Comparison of ENCODE assay signal across 10 cellular contexts in genomic region chrX:51395474-51395806, GRCh38.
DNase-seq lines count a peak whose midpoint lies in the region; ATAC-seq and TF ChIP-seq lines count a peak whose summit lies in the region.
"Had no signal": no experiment of that assay in that cellular context is flagged by ENCODE, and none has a peak within 500 bp of the region (broad histone marks: within the 10 kb centered on the region; RNA-seq: fewer than 3 reads in every experiment).

No MANE protein-coding gene starts in this region.

- H3K4me3 ChIP-seq in CD8-positive, alpha-beta T cell (ENCODE audit: low read depth, low read length): peak overlapping the region; percentile 85
- H3K4me3 ChIP-seq in HUES6 (ENCODE audit: low read depth, low read length) (peak overlapping the region; percentile 58; the same call in 1 of the 2 replicates), trophoblast cell (ENCODE audit: low read depth, low read length) (no peak overlapping the region)

- TF ChIP-seq CTCF in CD8-positive, alpha-beta T cell (IDR thresholded peaks at IDR 0.05): peak; percentile 18
- no peak for TF ChIP-seq CTCF in nephron progenitor cell (IDR thresholded peaks at IDR 0.05)

- DNase-seq in CD8-positive, alpha-beta T cell: no peak
- DNase-seq in effector memory CD8-positive, alpha-beta T cell: no peak
- DNase-seq in trophoblast cell (peak in 1 of 2 donors; percentile 2), nephron progenitor cell (no peak), HUDEP-2 (lab: John Stamatoyannopoulos, UW; ENCODE audit: unreplicated experiment in 76 of 76) (no peak), EL (no peak), COLO829 (ENCODE audit: low spot score) (no peak)
- DNase-seq: DND-41, MV-4-11 had no signal

- H4K91ac ChIP-seq in trophoblast cell (ENCODE audit: low read depth, low read length): no peak overlapping the region

- CTCF ChIA-PET in CD8-positive, alpha-beta T cell (lab: Charles Lee): interaction anchor here (1.6 kb wide), 1 partner anchor 26 kb away, joined by 7 read pairs; no protein-coding TSS in a partner anchor

- H3K36me3 Mint-ChIP-seq in CD8-positive, alpha-beta T cell: peaks cover 21% of the 10 kb centered on the region
- peaks cover 4% of the 10 kb centered on the region for H3K36me3 Mint-ChIP-seq in effector memory CD8-positive, alpha-beta T cell (ENCODE audit: insufficient read depth)
- no peaks in the 10 kb centered on the region for H3K36me3 Mint-ChIP-seq in nephron progenitor cell (ENCODE audit: low read depth)

- no peak overlapping the region for H4K8ac ChIP-seq in trophoblast cell (ENCODE audit: low read depth, low read length)

- no peak overlapping the region for H2BK12ac ChIP-seq in trophoblast cell (ENCODE audit: low read length)

- peaks cover 27% of the 10 kb centered on the region for H3K4me1 ChIP-seq in CD8-positive, alpha-beta T cell (ENCODE audit: insufficient read depth, low read length)
- H3K4me1 ChIP-seq in HUES6 (ENCODE audit: control insufficient read depth, insufficient read depth, low read length) (no peaks in the 10 kb centered on the region; the same call in 1 of the 2 replicates), trophoblast cell (ENCODE audit: control insufficient read depth in 1 of 2, insufficient read depth in 2 of 2, low read length in 2 of 2) (peaks cover 0 to 3% of the 10 kb centered on the region in 2 experiments)

- peak overlapping the region; percentile 95 for H3K27ac Mint-ChIP-seq in CD8-positive, alpha-beta T cell
- no peak overlapping the region for H3K27ac Mint-ChIP-seq in effector memory CD8-positive, alpha-beta T cell
- H3K27ac Mint-ChIP-seq in nephron progenitor cell: no peak overlapping the region

- H3K4me2 ChIP-seq in trophoblast cell (ENCODE audit: low read length): peak overlapping the region; percentile 56

- peak overlapping the region; percentile 72 for H3K27ac ChIP-seq in CD8-positive, alpha-beta T cell (ENCODE audit: low read depth, low read length)
- no peak overlapping the region for H3K27ac ChIP-seq in HUES6 (ENCODE audit: low read depth, low read length)
- H3K27ac ChIP-seq in trophoblast cell (ENCODE audit: low read depth, low read length): no peak overlapping the region

- no peak overlapping the region for H2AK5ac ChIP-seq in trophoblast cell (ENCODE audit: low read length)

- H4K12ac ChIP-seq in trophoblast cell (ENCODE audit: low read depth, low read length): no peak overlapping the region

- H3K36me3 ChIP-seq in CD8-positive, alpha-beta T cell (ENCODE audit: insufficient read depth, low read length): no peaks in the 10 kb centered on the region
- H3K36me3 ChIP-seq in HUES6 (ENCODE audit: control insufficient read depth, insufficient read depth, low read length) (no peaks in the 10 kb centered on the region), trophoblast cell (ENCODE audit: control insufficient read depth in 1 of 2, insufficient read depth in 2 of 2, low read length in 2 of 2) (no peaks in the 10 kb centered on the region)

- H3K27me3 Mint-ChIP-seq in CD8-positive, alpha-beta T cell (ENCODE audit: low read depth): no peaks in the 10 kb centered on the region
- peaks cover 0 to 7% of the 10 kb centered on the region in 2 donors for H3K27me3 Mint-ChIP-seq in effector memory CD8-positive, alpha-beta T cell
- H3K27me3 Mint-ChIP-seq in nephron progenitor cell (ENCODE audit: low read depth, poor library complexity): peaks cover 3% of the 10 kb centered on the region

- no peaks in the 10 kb centered on the region for H3K79me2 ChIP-seq in trophoblast cell (ENCODE audit: control insufficient read depth, insufficient read depth, low read length, poor library complexity)

- H3K9ac ChIP-seq in HUES6 (ENCODE audit: low read length): no peak overlapping the region
- no peak overlapping the region for H3K9ac ChIP-seq in trophoblast cell (ENCODE audit: low read length)

- H2AFZ ChIP-seq in trophoblast cell (ENCODE audit: insufficient read depth, low read length, poor library complexity): no peak overlapping the region

- no peak overlapping the region for H3K4ac ChIP-seq in trophoblast cell (ENCODE audit: low read depth, low read length)

- POLR2A ChIA-PET in CD8-positive, alpha-beta T cell (lab: Charles Lee): no interaction called here

- peak overlapping the region; percentile 95 for H3K4me3 Mint-ChIP-seq in CD8-positive, alpha-beta T cell
- H3K4me3 Mint-ChIP-seq in effector memory CD8-positive, alpha-beta T cell: peak overlapping the region; percentile 69 to 72
- no peak overlapping the region for H3K4me3 Mint-ChIP-seq in nephron progenitor cell

- H2BK120ac ChIP-seq in trophoblast cell (ENCODE audit: insufficient read depth, low read length, poor library complexity): no peak overlapping the region

- WGBS in trophoblast cell (ENCODE audit: extremely low coverage, insufficient coverage, insufficient read length): no CpG with 5 or more reads among the region's 4 CpGs

- no peak overlapping the region for H3K14ac ChIP-seq in trophoblast cell (ENCODE audit: low read length)

- no peak overlapping the region for H3K23ac ChIP-seq in trophoblast cell (ENCODE audit: low read length)

- no peaks in the 10 kb centered on the region for H3K9me3 ChIP-seq in CD8-positive, alpha-beta T cell (ENCODE audit: low read length)
- H3K9me3 ChIP-seq in HUES6 (ENCODE audit: control insufficient read depth, insufficient read depth, low read depth, low read length): peaks cover 24% of the 10 kb centered on the region
- no peaks in the 10 kb centered on the region for H3K9me3 ChIP-seq in trophoblast cell (ENCODE audit: insufficient read depth, low read depth, low read length)

- intact Hi-C loops in CD8-positive, alpha-beta T cell (cut with DNase I, micrococcal nuclease): loop anchor here in 1 of 2 experiments (5.0 kb wide), 1 partner anchor 497 kb away; the partner anchor contains the start of gene MAGED1

- H3K79me1 ChIP-seq in trophoblast cell (ENCODE audit: low read length): no peaks in the 10 kb centered on the region

- H2BK5ac ChIP-seq in trophoblast cell (ENCODE audit: low read depth, low read length, poor library complexity): no peak overlapping the region

- H3K18ac ChIP-seq in trophoblast cell (ENCODE audit: low read length): no peak overlapping the region

- H3K27me3 ChIP-seq in CD8-positive, alpha-beta T cell (ENCODE audit: insufficient read depth, low read length): no peaks in the 10 kb centered on the region
- H3K27me3 ChIP-seq in HUES6 (ENCODE audit: control insufficient read depth, insufficient read depth, low read length): peaks cover 6% of the 10 kb centered on the region; the same call in 1 of the 2 replicates
- no peaks in the 10 kb centered on the region for H3K27me3 ChIP-seq in trophoblast cell (ENCODE audit: insufficient read depth, low read length)

- peaks cover 63% of the 10 kb centered on the region for H3K4me1 Mint-ChIP-seq in CD8-positive, alpha-beta T cell (ENCODE audit: low read depth)
- H3K4me1 Mint-ChIP-seq in effector memory CD8-positive, alpha-beta T cell (ENCODE audit: low read depth in 2 of 2): no peaks in the 10 kb centered on the region
- H3K4me1 Mint-ChIP-seq in nephron progenitor cell: no peaks in the 10 kb centered on the region

- no peaks in the 10 kb centered on the region for H3K9me3 Mint-ChIP-seq in CD8-positive, alpha-beta T cell
- peaks cover 0 to 3% of the 10 kb centered on the region in 2 donors for H3K9me3 Mint-ChIP-seq in effector memory CD8-positive, alpha-beta T cell
- H3K9me3 Mint-ChIP-seq in nephron progenitor cell: peaks cover 40% of the 10 kb centered on the region

- ATAC-seq in CD8-positive, alpha-beta T cell: no peak
- ATAC-seq in effector memory CD8-positive, alpha-beta T cell (replicated peaks): no peak
